In genomic region chr20:17856024-17856564, GRCh38 we compare ENCODE assay signal across 9 cellular contexts.
DNase-seq lines count a peak whose midpoint lies in the region; ATAC-seq and TF ChIP-seq lines count a peak whose summit lies in the region.
"Had no signal": no experiment of that assay in that cellular context is flagged by ENCODE, and none has a peak within 500 bp of the region (broad histone marks: within the 10 kb centered on the region; RNA-seq: fewer than 3 reads in every experiment).

No MANE protein-coding gene starts in this region.

- no peak overlapping the region for H3K9ac ChIP-seq in HCT116 (ENCODE audit: low read length)

- no peak overlapping the region for H3K4me3 Mint-ChIP-seq in activated T-helper 2 cell treated with anti-CD3 and anti-CD28 coated beads, Interferon-gamma antibody, Interleukin-2, Interleukin-4, amounts not matched to agents 10 μg/mL and 5 μg/mL and 100 μg/mL, durations not matched to agents 14 hours and 24 hours and 36 hours (ENCODE audit: low read depth)
- H3K4me3 Mint-ChIP-seq: brain had no signal

- no peak overlapping the region for H3K4me2 ChIP-seq in HCT116 (ENCODE audit: low read length)

- intact Hi-C loops in HCT116 (cut with micrococcal nuclease) (no loop called here), left colon (cut with DNase I, micrococcal nuclease) (no loop called here)
- intact Hi-C loops in activated T-helper 2 cell treated with anti-CD3 and anti-CD28 coated beads, Interferon-gamma antibody, Interleukin-2, Interleukin-4, amounts not matched to agents 10 μg/mL and 5 μg/mL and 100 μg/mL, durations not matched to agents 14 hours and 24 hours and 36 hours (cut with micrococcal nuclease): no loop called here

- no peaks in the 10 kb centered on the region for H3K79me2 ChIP-seq in HCT116 (ENCODE audit: insufficient read depth, low read length)

- H3K36me3 Mint-ChIP-seq in activated T-helper 2 cell treated with anti-CD3 and anti-CD28 coated beads, Interferon-gamma antibody, Interleukin-2, Interleukin-4, amounts not matched to agents 10 μg/mL and 5 μg/mL and 100 μg/mL, durations not matched to agents 14 hours and 24 hours and 36 hours (ENCODE audit: low read depth): no peaks in the 10 kb centered on the region
- H3K36me3 Mint-ChIP-seq: brain had no signal

- no peaks in the 10 kb centered on the region for H3K9me3 ChIP-seq in HCT116 (ENCODE audit: control insufficient read depth in 1 of 2, insufficient read depth in 1 of 2, low read depth in 1 of 2, low read length in 2 of 2)

- in situ Hi-C loops in G401 (cut with HindIII; ENCODE audit: low sequenced_read_pairs): no loop called here

- DNase-seq in HCT116 (ENCODE audit: low read depth, low spot score) (no peak), M059J (ENCODE audit: low read depth) (peak; percentile 58), left colon (peak; percentile 81 to 87), G401 (ENCODE audit: low spot score) (no peak), NCI-H2171 (lab: John Stamatoyannopoulos, UW) (no peak), OCI-M2 (lab: John Stamatoyannopoulos, UW; ENCODE audit: unreplicated experiment) (no peak)
- DNase-seq in activated T-helper 2 cell treated with anti-CD3 and anti-CD28 coated beads, Interferon-gamma antibody, Interleukin-2, Interleukin-4, amounts not matched to agents 10 μg/mL and 5 μg/mL and 100 μg/mL, durations not matched to agents 14 hours and 24 hours and 36 hours (ENCODE audit: low spot score): no peak

- H3K36me3 ChIP-seq in HCT116 (ENCODE audit: control insufficient read depth in 1 of 2, insufficient read depth in 2 of 2, low read length in 2 of 2): no peaks in the 10 kb centered on the region

- H3K27me3 ChIP-seq in HCT116 (ENCODE audit: insufficient read depth, low read length): no peaks in the 10 kb centered on the region

- TF ChIP-seq POLR2A in HCT116 (IDR thresholded peaks at IDR 0.05; ENCODE audit: borderline replicate concordance, extremely low read depth, insufficient read depth, insufficient read length): no peak

- no peak overlapping the region for H3K27ac Mint-ChIP-seq in activated T-helper 2 cell treated with anti-CD3 and anti-CD28 coated beads, Interferon-gamma antibody, Interleukin-2, Interleukin-4, amounts not matched to agents 10 μg/mL and 5 μg/mL and 100 μg/mL, durations not matched to agents 14 hours and 24 hours and 36 hours

- H3K4me3 ChIP-seq in HCT116 (replicated peaks in 1 of 2; ENCODE audit: low read depth in 1 of 2, low read length in 2 of 2): no peak overlapping the region

- no peaks in the 10 kb centered on the region for H3K9me3 Mint-ChIP-seq in activated T-helper 2 cell treated with anti-CD3 and anti-CD28 coated beads, Interferon-gamma antibody, Interleukin-2, Interleukin-4, amounts not matched to agents 10 μg/mL and 5 μg/mL and 100 μg/mL, durations not matched to agents 14 hours and 24 hours and 36 hours

- no peak overlapping the region for H2AFZ ChIP-seq in HCT116 (ENCODE audit: low read depth, low read length, poor library complexity, severe bottlenecking)

- no peak for TF ChIP-seq RAD21 in HCT116 (IDR thresholded peaks at IDR 0.05; ENCODE audit: low read depth)

- H3K9me2 ChIP-seq in HCT116 (ENCODE audit: insufficient read depth): no peaks in the 10 kb centered on the region

- RAD21 ChIA-PET in HCT116 (lab: Charles Lee; ENCODE audit: low non-redundant PET in 1 of 2, low total read pairs in 2 of 2, uncharacterized antibody in 2 of 2, unreplicated experiment in 2 of 2): no interaction called here

- H4K20me1 ChIP-seq in HCT116 (ENCODE audit: insufficient read depth): no peaks in the 10 kb centered on the region

- BruUV-seq in HCT116 (replicated peaks; lab: Mats Ljungman, UMichigan): no TSS peak

- peaks cover 12% of the 10 kb centered on the region for H3K27me3 Mint-ChIP-seq in activated T-helper 2 cell treated with anti-CD3 and anti-CD28 coated beads, Interferon-gamma antibody, Interleukin-2, Interleukin-4, amounts not matched to agents 10 μg/mL and 5 μg/mL and 100 μg/mL, durations not matched to agents 14 hours and 24 hours and 36 hours (ENCODE audit: low read depth)

- CTCF ChIA-PET in HCT116 (lab: Charles Lee): no interaction called here

- peaks cover 36% of the 10 kb centered on the region for H3K4me1 Mint-ChIP-seq in activated T-helper 2 cell treated with anti-CD3 and anti-CD28 coated beads, Interferon-gamma antibody, Interleukin-2, Interleukin-4, amounts not matched to agents 10 μg/mL and 5 μg/mL and 100 μg/mL, durations not matched to agents 14 hours and 24 hours and 36 hours (ENCODE audit: low read depth)

- H3K27ac ChIP-seq in HCT116 (ENCODE audit: low read depth, low read length): no peak overlapping the region

- peaks cover 2 to 4% of the 10 kb centered on the region in 2 experiments; a peak in 1 of 4 replicates for H3K4me1 ChIP-seq in HCT116 (ENCODE audit: control insufficient read depth in 1 of 2, insufficient read depth in 2 of 2, low read length in 2 of 2)

- TF ChIP-seq CTCF in HCT116 (IDR thresholded peaks at IDR 0.05 in 2 of 3, conservative IDR thresholded peaks at IDR 0.05 in 1 of 3; ENCODE audit: borderline replicate concordance in 1 of 3, insufficient read depth in 1 of 3, low read depth in 2 of 3, low read length in 2 of 3): no peak

- POLR2A ChIA-PET in HCT116 (lab: Charles Lee): interaction anchor here (2.0 kb wide), 1 partner anchor 13 kb away, joined by 5 read pairs; no protein-coding TSS in a partner anchor

- ATAC-seq in GM18517 (IDR thresholded peaks at IDR 0.05; ENCODE audit: unreplicated experiment) (peak; percentile 91), HCT116 (0 out of 2 replicates have a peak, but pooled peaks have one; percentile 37), left colon (peak; percentile 89)

TF ChIP-seq in HCT116, 20 proteins besides CTCF, POLR2A, EP300 and RAD21:
- no peak for TF ChIP-seq ELF1 (IDR thresholded peaks at IDR 0.05; ENCODE audit: borderline replicate concordance, low read depth)
- no peak for TF ChIP-seq POLR2AphosphoS5 (IDR thresholded peaks at IDR 0.05; ENCODE audit: low read depth, low read length)
- TF ChIP-seq ZNF274 (IDR thresholded peaks at IDR 0.05; ENCODE audit: low read depth, low read length): no peak
- TF ChIP-seq, protein P1, sequence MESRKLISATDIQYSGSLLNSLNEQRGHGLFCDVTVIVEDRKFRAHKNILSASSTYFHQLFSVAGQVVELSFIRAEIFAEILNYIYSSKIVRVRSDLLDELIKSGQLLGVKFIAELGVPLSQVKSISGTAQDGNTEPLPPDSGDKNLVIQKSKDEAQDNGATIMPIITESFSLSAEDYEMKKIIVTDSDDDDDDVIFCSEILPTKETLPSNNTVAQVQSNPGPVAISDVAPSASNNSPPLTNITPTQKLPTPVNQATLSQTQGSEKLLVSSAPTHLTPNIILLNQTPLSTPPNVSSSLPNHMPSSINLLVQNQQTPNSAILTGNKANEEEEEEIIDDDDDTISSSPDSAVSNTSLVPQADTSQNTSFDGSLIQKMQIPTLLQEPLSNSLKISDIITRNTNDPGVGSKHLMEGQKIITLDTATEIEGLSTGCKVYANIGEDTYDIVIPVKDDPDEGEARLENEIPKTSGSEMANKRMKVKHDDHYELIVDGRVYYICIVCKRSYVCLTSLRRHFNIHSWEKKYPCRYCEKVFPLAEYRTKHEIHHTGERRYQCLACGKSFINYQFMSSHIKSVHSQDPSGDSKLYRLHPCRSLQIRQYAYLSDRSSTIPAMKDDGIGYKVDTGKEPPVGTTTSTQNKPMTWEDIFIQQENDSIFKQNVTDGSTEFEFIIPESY (IDR thresholded peaks at IDR 0.05; ENCODE audit: extremely low read depth, insufficient replicate concordance, low read length): no peak

Comparison
In these comparisons a context has a peak if more than half of its experiments do, and no peak if none do; other contexts are left out.
1. ATAC-seq: peak in every context shown above with its lines; median percentile 91 in GM18517; 89 in left colon; 37 in HCT116.
2. DNase-seq: peak in M059J (single experiment) and left colon (2 of 2); none in HCT116 (single experiment), activated T-helper 2 cell treated with anti-CD3 and anti-CD28 coated beads, Interferon-gamma antibody, Interleukin-2, Interleukin-4, amounts not matched to agents 10 μg/mL and 5 μg/mL and 100 μg/mL, durations not matched to agents 14 hours and 24 hours and 36 hours (single experiment), G401 (single experiment), NCI-H2171 (single experiment) and OCI-M2 (single experiment).